In the genomic region with DNA sequence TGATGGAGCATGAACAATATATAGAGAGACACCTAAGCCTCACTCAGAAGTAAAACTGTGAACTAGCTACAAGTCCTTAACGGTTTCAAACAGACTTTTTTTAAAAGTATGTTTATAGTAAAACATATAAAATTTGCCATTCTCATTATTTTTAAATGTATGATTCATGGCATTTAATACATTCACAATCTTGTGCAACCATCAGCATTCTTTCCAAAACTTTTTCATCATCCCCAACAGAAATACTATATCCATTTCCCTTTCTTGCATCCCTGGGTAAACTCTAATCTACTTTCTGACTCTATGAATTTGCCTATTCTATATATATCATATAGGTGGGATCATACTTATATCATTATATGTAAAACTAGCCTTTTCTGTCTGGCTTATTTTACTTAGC, we compare ENCODE assay signal across 18 cellular contexts.
"Had no signal": no experiment of that assay in that cellular context is flagged by ENCODE, and none has a peak within 500 bp of the region (broad histone marks: within the 10 kb centered on the region; RNA-seq: fewer than 3 reads in every experiment).

No MANE protein-coding gene starts in this region.

- DNase-seq: activated CD4-positive, CD25-positive, alpha-beta regulatory T cell treated with anti-CD3 and anti-CD28 coated beads, Interleukin-2, amount 50 U/mL, for 72 hours; activated naive CD4-positive, alpha-beta T cell treated with Interleukin-2 at 50 U/mL for 16 hours; effector CD4-positive, alpha-beta T cell; hippocampal formation; kidney; left ventricle myocardium inferior; mucosa of descending colon; naive thymus-derived CD4-positive, alpha-beta T cell; stimulated activated CD4-positive, alpha-beta T cell treated with anti-CD3 and anti-CD28 coated beads, Interleukin-2, amount 100 ng/mL, for 48 hours; T-helper 1 cell; T1000; tibial artery; uterus had no signal

- H3K27ac ChIP-seq: ascending aorta, cardiac muscle cell, coronary artery, left ventricle myocardium inferior, parathyroid adenoma, tibial artery, uterus had no signal

- H3K4me3 ChIP-seq: ascending aorta, cardiac muscle cell, coronary artery, left ventricle myocardium inferior, mucosa of descending colon, tibial artery, uterus had no signal

- H3K9me3 ChIP-seq: ascending aorta, mucosa of descending colon, tibial artery, uterus had no signal

- H3K4me3 Mint-ChIP-seq: naive thymus-derived CD4-positive, alpha-beta T cell; stimulated activated memory B cell treated with anti-CD40 and anti-IgM and Interleukin-4, amounts not matched to agents 10 μg/mL and 1 μg/mL and 100 μg/mL, for 72 hours had no signal

- H3K27me3 Mint-ChIP-seq: stimulated activated memory B cell treated with anti-CD40 and anti-IgM and Interleukin-4, amounts not matched to agents 10 μg/mL and 1 μg/mL and 100 μg/mL, for 72 hours had no signal

- ATAC-seq: mucosa of descending colon; naive thymus-derived CD4-positive, alpha-beta T cell; stimulated activated memory B cell treated with anti-CD40 and anti-IgM and Interleukin-4, amounts not matched to agents 10 μg/mL and 1 μg/mL and 100 μg/mL, for 72 hours had no signal

- H3K27me3 ChIP-seq: ascending aorta, cardiac muscle cell, tibial artery, uterus had no signal

- FAIRE-seq: kidney had no signal

- H3K4me1 Mint-ChIP-seq: naive thymus-derived CD4-positive, alpha-beta T cell had no signal

- H3K36me3 ChIP-seq: ascending aorta, cardiac muscle cell, left ventricle myocardium inferior, tibial artery, uterus had no signal

- H3K4me1 ChIP-seq: ascending aorta, parathyroid adenoma, uterus had no signal

- H3K9me3 Mint-ChIP-seq: naive thymus-derived CD4-positive, alpha-beta T cell; stimulated activated memory B cell treated with anti-CD40 and anti-IgM and Interleukin-4, amounts not matched to agents 10 μg/mL and 1 μg/mL and 100 μg/mL, for 72 hours had no signal

- H3K27ac Mint-ChIP-seq: naive thymus-derived CD4-positive, alpha-beta T cell; stimulated activated memory B cell treated with anti-CD40 and anti-IgM and Interleukin-4, amounts not matched to agents 10 μg/mL and 1 μg/mL and 100 μg/mL, for 72 hours had no signal
